Comparison of ENCODE assay signal across 8 cellular contexts in the genomic region with DNA sequence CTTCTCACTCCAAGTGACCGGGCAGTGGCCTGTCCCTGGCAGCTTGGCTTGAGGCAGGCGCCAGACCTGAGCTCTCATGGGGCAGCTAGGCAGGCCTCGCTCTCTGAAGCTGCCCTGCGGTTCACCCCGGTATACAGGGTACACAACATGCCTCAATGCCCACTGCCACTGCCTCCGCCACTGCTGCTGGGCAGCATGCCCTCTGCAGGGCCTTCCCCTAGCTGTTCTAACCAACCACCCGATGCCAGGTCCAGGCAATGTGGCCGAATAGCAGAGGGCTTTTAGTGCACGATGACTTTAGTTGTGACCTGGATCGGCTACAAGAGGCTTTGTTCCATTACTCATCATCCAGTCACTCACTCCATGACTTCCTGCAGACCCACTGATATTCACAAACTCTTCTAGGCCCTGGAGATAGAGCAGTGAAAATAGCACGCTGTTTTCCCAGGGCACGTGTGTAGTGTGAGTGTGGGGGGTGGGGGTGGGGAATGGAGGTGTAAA. TPM values are rescaled to one million over a fixed set of nuclear protein-coding genes. Genes with fewer than 3 reads are reported as not detected.
DNase-seq lines count a peak whose midpoint lies in the region; ATAC-seq and TF ChIP-seq lines count a peak whose summit lies in the region.

No MANE protein-coding gene starts in this region.

- H3K18ac ChIP-seq in mesenchymal stem cell (ENCODE audit: low read depth in 1 of 2, low read length in 2 of 2) = peak overlapping the region; percentile 62 to 99

- H3K36me3 ChIP-seq in mesenchymal stem cell (ENCODE audit: control insufficient read depth in 1 of 2, insufficient read depth in 2 of 2, low read depth in 1 of 2, low read length in 2 of 2) = peaks cover 0 to 7% of the 10 kb centered on the region in 2 experiments

- no peaks in the 10 kb centered on the region for H3K9me3 Mint-ChIP-seq in activated T-helper 1 cell treated with anti-CD3 and anti-CD28 coated beads, Interleukin-12 subunit alpha, Interleukin-12 subunit beta, Interleukin-2, Interleukin-4 antibody, amounts not matched to agents 30 ng/mL and 10 ng/mL and 1 ng/mL, durations not matched to agents 14 hours and 24 hours and 36 hours

- peak overlapping the region; percentile 18 to 95 for H3K4ac ChIP-seq in mesenchymal stem cell (ENCODE audit: low read depth in 1 of 2, low read length in 2 of 2)

- H3K4me3 Mint-ChIP-seq in activated T-helper 1 cell treated with anti-CD3 and anti-CD28 coated beads, Interleukin-12 subunit alpha, Interleukin-12 subunit beta, Interleukin-2, Interleukin-4 antibody, amounts not matched to agents 30 ng/mL and 10 ng/mL and 1 ng/mL, durations not matched to agents 14 hours and 24 hours and 36 hours = no peak overlapping the region

- H3K79me1 ChIP-seq in mesenchymal stem cell (replicated peaks; ENCODE audit: low read length, poor library complexity, severe bottlenecking) = peaks cover 17% of the 10 kb centered on the region

- no peak overlapping the region for H3K27ac Mint-ChIP-seq in activated T-helper 1 cell treated with anti-CD3 and anti-CD28 coated beads, Interleukin-12 subunit alpha, Interleukin-12 subunit beta, Interleukin-2, Interleukin-4 antibody, amounts not matched to agents 30 ng/mL and 10 ng/mL and 1 ng/mL, durations not matched to agents 14 hours and 24 hours and 36 hours

- no peak for TF ChIP-seq CTCF in NB4 (IDR thresholded peaks at IDR 0.05; ENCODE audit: low read depth, low read length)
- TF ChIP-seq CTCF in dorsolateral prefrontal cortex (IDR thresholded peaks at IDR 0.05 in 54 of 56, conservative IDR thresholded peaks at IDR 0.05 in 2 of 56; ENCODE audit: low read depth in 1 of 56, partially characterized antibody in 56 of 56) = no peak

- no peak for TF ChIP-seq POLR2A in NB4 (IDR thresholded peaks at IDR 0.05; ENCODE audit: extremely low read depth, insufficient read length)

- H3K27ac ChIP-seq in dorsolateral prefrontal cortex (peak overlapping the region in 50 of 59 donors; percentile 1 to 90 (median 66)), mesenchymal stem cell (ENCODE audit: low read length, poor library complexity, severe bottlenecking) (peak overlapping the region; percentile 79)

- no peaks in the 10 kb centered on the region for H3K27me3 Mint-ChIP-seq in activated T-helper 1 cell treated with anti-CD3 and anti-CD28 coated beads, Interleukin-12 subunit alpha, Interleukin-12 subunit beta, Interleukin-2, Interleukin-4 antibody, amounts not matched to agents 30 ng/mL and 10 ng/mL and 1 ng/mL, durations not matched to agents 14 hours and 24 hours and 36 hours (ENCODE audit: insufficient read depth)

- ATAC-seq in GM19467 (IDR thresholded peaks at IDR 0.05; ENCODE audit: unreplicated experiment) (no peak), GM19395 (IDR thresholded peaks at IDR 0.05; ENCODE audit: unreplicated experiment) (no peak)

- peak overlapping the region in 1 of 2 experiments; percentile 92 for H3K23ac ChIP-seq in mesenchymal stem cell (ENCODE audit: low read length in 2 of 2)

- H2BK12ac ChIP-seq in mesenchymal stem cell (ENCODE audit: low read length in 2 of 2) = peak overlapping the region; percentile 73 to 99

- peak overlapping the region; percentile 26 for H3K4me2 ChIP-seq in mesenchymal stem cell (ENCODE audit: low read length, poor library complexity, severe bottlenecking)

- H3K4me1 Mint-ChIP-seq in activated T-helper 1 cell treated with anti-CD3 and anti-CD28 coated beads, Interleukin-12 subunit alpha, Interleukin-12 subunit beta, Interleukin-2, Interleukin-4 antibody, amounts not matched to agents 30 ng/mL and 10 ng/mL and 1 ng/mL, durations not matched to agents 14 hours and 24 hours and 36 hours (ENCODE audit: low read depth) = peaks cover 16% of the 10 kb centered on the region

- H3K27me3 ChIP-seq in dorsolateral prefrontal cortex (no peaks in the 10 kb centered on the region), mesenchymal stem cell (ENCODE audit: control insufficient read depth in 1 of 2, insufficient read depth in 1 of 2, low read length in 2 of 2) (no peaks in the 10 kb centered on the region)

- peaks cover 49% of the 10 kb centered on the region for H3K4me1 ChIP-seq in mesenchymal stem cell (ENCODE audit: control insufficient read depth, insufficient read depth, low read depth, low read length)

- peak overlapping the region; percentile 90 for H4K91ac ChIP-seq in mesenchymal stem cell (ENCODE audit: low read length)

- WGBS in mesenchymal stem cell = 51% methylated on average over 9 of the region's 12 CpGs

- no peak overlapping the region for H2BK120ac ChIP-seq in mesenchymal stem cell (ENCODE audit: low read depth, low read length)

- intact Hi-C loops in dorsolateral prefrontal cortex (cut with DNase I) = no loop called here
- intact Hi-C loops in activated T-helper 1 cell treated with anti-CD3 and anti-CD28 coated beads, Interleukin-12 subunit alpha, Interleukin-12 subunit beta, Interleukin-2, Interleukin-4 antibody, amounts not matched to agents 30 ng/mL and 10 ng/mL and 1 ng/mL, durations not matched to agents 14 hours and 24 hours and 36 hours (cut with micrococcal nuclease) = no loop called here

- no peaks in the 10 kb centered on the region for H3K36me3 Mint-ChIP-seq in activated T-helper 1 cell treated with anti-CD3 and anti-CD28 coated beads, Interleukin-12 subunit alpha, Interleukin-12 subunit beta, Interleukin-2, Interleukin-4 antibody, amounts not matched to agents 30 ng/mL and 10 ng/mL and 1 ng/mL, durations not matched to agents 14 hours and 24 hours and 36 hours (ENCODE audit: low read depth)

- H2BK5ac ChIP-seq in mesenchymal stem cell (ENCODE audit: low read depth, low read length, poor library complexity, severe bottlenecking) = peak overlapping the region; percentile 21

- no peak overlapping the region for H2BK15ac ChIP-seq in mesenchymal stem cell (ENCODE audit: low read depth, poor library complexity, severe bottlenecking)

- peak overlapping the region; percentile 61 for H2AK5ac ChIP-seq in mesenchymal stem cell (ENCODE audit: low read length, severe bottlenecking)

- peak overlapping the region; percentile 76 for H3K9ac ChIP-seq in mesenchymal stem cell (ENCODE audit: low read length)

- no peak overlapping the region for H3K4me3 ChIP-seq in NB4 (ENCODE audit: low read depth, low read length)
- H3K4me3 ChIP-seq in dorsolateral prefrontal cortex = peak overlapping the region in 3 of 59 donors; percentile 3 to 11 (median 3)
- peak overlapping the region in 1 of 2 experiments; percentile 65 for H3K4me3 ChIP-seq in mesenchymal stem cell (ENCODE audit: insufficient read depth in 1 of 2, low read depth in 1 of 2, low read length in 2 of 2)

- DNase-seq in A172 (ENCODE audit: low spot score) = peak; percentile 95
- peak; percentile 55 for DNase-seq in NB4 (ENCODE audit: low read depth)
- DNase-seq in dorsolateral prefrontal cortex = peak in 2 of 10 donors; percentile 51 to 53
- DNase-seq in mesenchymal stem cell = peak; percentile 86
- no peak for DNase-seq in activated T-helper 1 cell treated with anti-CD3 and anti-CD28 coated beads, Interleukin-12 subunit alpha, Interleukin-12 subunit beta, Interleukin-2, Interleukin-4 antibody, amounts not matched to agents 30 ng/mL and 10 ng/mL and 1 ng/mL, durations not matched to agents 14 hours and 24 hours and 36 hours (ENCODE audit: low spot score)
- DNase-seq in NCI-H2029 (lab: John Stamatoyannopoulos, UW) = no peak

- peak overlapping the region; percentile 77 for H4K8ac ChIP-seq in mesenchymal stem cell (ENCODE audit: low read length)

- peak overlapping the region in 1 of 2 experiments; percentile 93 for H3K14ac ChIP-seq in mesenchymal stem cell (ENCODE audit: low read length in 2 of 2)

- no peak overlapping the region for H2AFZ ChIP-seq in mesenchymal stem cell (ENCODE audit: low read depth, low read length)

- H3K9me3 ChIP-seq in mesenchymal stem cell (ENCODE audit: control insufficient read depth, low read length) = no peaks in the 10 kb centered on the region

RNA-seq across cellular contexts. Expression of a gene that starts 19.7 kb away (rescaled TPM):
- total RNA-seq in A172 (2014; rRNA removed; shearing (Covaris generic)) = 42.1 and 53.8 TPM in 2 replicates
- total RNA-seq in dorsolateral prefrontal cortex = 100 to 1,000 TPM in 13 of 120 experiments, 10 to 100 TPM in 107; 47.4 to 222 (median 76.7) TPM
- polyA plus RNA-seq in mesenchymal stem cell (2013, experiment 1 of 2) = 26.3 TPM
- 26.1 TPM for polyA plus RNA-seq in mesenchymal stem cell (2013, experiment 2 of 2)
- total RNA-seq in activated T-helper 1 cell treated with anti-CD3 and anti-CD28 coated beads, Interleukin-12 subunit alpha, Interleukin-12 subunit beta, Interleukin-2, Interleukin-4 antibody, amounts not matched to agents 30 ng/mL and 10 ng/mL and 1 ng/mL, durations not matched to agents 14 hours and 24 hours and 36 hours = 0.78 and 1.1 TPM in 2 replicates

RNA-seq across cellular contexts. Expression of a gene that starts 30.4 kb away (rescaled TPM):
- total RNA-seq in A172 (2014; rRNA removed; shearing (Covaris generic)) = not detected in 2 replicates
- total RNA-seq in dorsolateral prefrontal cortex = 1 to 10 TPM in 2 of 120 experiments, under 1 TPM in 7, not detected in 111; 0.46 to 1.6 (median 0.68) TPM
- not detected for polyA plus RNA-seq in mesenchymal stem cell (2013, experiment 1 of 2)
- polyA plus RNA-seq in mesenchymal stem cell (2013, experiment 2 of 2) = not detected
- total RNA-seq in activated T-helper 1 cell treated with anti-CD3 and anti-CD28 coated beads, Interleukin-12 subunit alpha, Interleukin-12 subunit beta, Interleukin-2, Interleukin-4 antibody, amounts not matched to agents 30 ng/mL and 10 ng/mL and 1 ng/mL, durations not matched to agents 14 hours and 24 hours and 36 hours = not detected in 2 replicates

Comparison
In these comparisons a context has a peak if more than half of its experiments do, and no peak if none do; other contexts are left out.
1. DNase-seq: peak in A172 (single experiment), NB4 (single experiment) and mesenchymal stem cell (single experiment); none in activated T-helper 1 cell treated with anti-CD3 and anti-CD28 coated beads, Interleukin-12 subunit alpha, Interleukin-12 subunit beta, Interleukin-2, Interleukin-4 antibody, amounts not matched to agents 30 ng/mL and 10 ng/mL and 1 ng/mL, durations not matched to agents 14 hours and 24 hours and 36 hours (single experiment) and NCI-H2029 (single experiment).
2. RNA of a gene that starts 19.7 kb away (total RNA-seq): 47.4 to 222 TPM in dorsolateral prefrontal cortex and 42.1 to 53.8 TPM in A172; 0.78 to 1.1 TPM in activated T-helper 1 cell treated with anti-CD3 and anti-CD28 coated beads, Interleukin-12 subunit alpha, Interleukin-12 subunit beta, Interleukin-2, Interleukin-4 antibody, amounts not matched to agents 30 ng/mL and 10 ng/mL and 1 ng/mL, durations not matched to agents 14 hours and 24 hours and 36 hours; every median in the first group is over 10 times any median in the second.